In the genomic region with DNA sequence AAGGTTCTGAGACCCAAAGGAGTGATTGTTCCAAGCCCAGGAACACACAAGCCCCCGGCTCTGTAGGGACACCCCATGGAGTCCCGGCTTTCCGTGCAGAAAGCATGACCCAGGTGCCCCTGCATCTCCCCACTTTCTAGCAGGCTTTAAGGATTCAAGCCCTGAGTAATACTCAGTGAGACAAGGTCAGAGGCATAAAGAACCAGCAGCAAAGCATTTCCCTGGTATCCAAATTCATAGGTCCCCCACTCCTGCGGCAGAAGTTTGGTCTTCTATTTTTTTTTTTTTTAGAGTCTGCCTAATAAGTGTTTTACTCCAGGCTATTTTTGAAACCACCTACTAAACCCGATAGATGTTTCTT, we compare ENCODE assay signal across 12 cellular contexts. TPM values are rescaled to one million over a fixed set of nuclear protein-coding genes. Genes with fewer than 3 reads are reported as not detected.
A peak's percentile ranks its signal among the peaks of the same experiment; 100 is the strongest.
DNase-seq lines count a peak whose midpoint lies in the region; ATAC-seq and TF ChIP-seq lines count a peak whose summit lies in the region.
"Had no signal": no experiment of that assay in that cellular context is flagged by ENCODE, and none has a peak within 500 bp of the region (broad histone marks: within the 10 kb centered on the region; RNA-seq: fewer than 3 reads in every experiment).

No MANE protein-coding gene starts in this region.

- no peaks in the 10 kb centered on the region for H3K27me3 ChIP-seq in heart right ventricle

- peaks cover 57% of the 10 kb centered on the region for H3K4me1 Mint-ChIP-seq in activated naive CD8-positive, alpha-beta T cell treated with anti-CD3 and anti-CD28 coated beads for 36 hours
- peaks cover 58% of the 10 kb centered on the region for H3K4me1 Mint-ChIP-seq in progenitor cell of endocrine pancreas (ENCODE audit: low read depth)

- CTCF ChIA-PET in AG04449 (lab: Yijun Ruan, JAX) = interaction anchor here (0.5 kb wide), 1 partner anchor 1029 kb away, joined by 3 read pairs; no protein-coding TSS in a partner anchor

- intact Hi-C loops in heart right ventricle (cut with DNase I) = no loop called here

- POLR2A ChIA-PET in AG04449 (lab: Yijun Ruan, JAX) = no interaction called here

- H3K9me3 Mint-ChIP-seq in activated naive CD8-positive, alpha-beta T cell treated with anti-CD3 and anti-CD28 coated beads for 36 hours = no peaks in the 10 kb centered on the region
- no peaks in the 10 kb centered on the region for H3K9me3 Mint-ChIP-seq in progenitor cell of endocrine pancreas (ENCODE audit: low read depth)

- H3K4me3 ChIP-seq in AG04449 (ENCODE audit: low read depth, low read length) (peak overlapping the region; percentile 33), heart right ventricle (peak overlapping the region in 8 of 10 donors; percentile 6 to 40 (median 34))

- H3K9me3 ChIP-seq in heart right ventricle = no peaks in the 10 kb centered on the region

- no peak for DNase-seq in AG04449 (ENCODE audit: low read depth, low spot score)
- DNase-seq in activated naive CD8-positive, alpha-beta T cell treated with anti-CD3 and anti-CD28 coated beads for 36 hours = no peak
- no peak for DNase-seq in heart right ventricle
- no peak for DNase-seq in progenitor cell of endocrine pancreas (ENCODE audit: low spot score, unreplicated experiment)
- no peak for DNase-seq in SKM-1 treated with dmso at 0.1 percent for 144 hours (lab: John Stamatoyannopoulos, UW; ENCODE audit: unreplicated experiment)
- no peak for DNase-seq in substantia nigra (lab: John Stamatoyannopoulos, UW)
- DNase-seq: activated effector memory CD4-positive, alpha-beta T cell treated with Interleukin-2 at 50 U/mL for 16 hours; trophoblast cell had no signal

- WGBS in heart right ventricle, 2 donors = 17 to 25% methylated on average over 5 of the region's 5 CpGs

- H3K36me3 ChIP-seq in heart right ventricle = no peaks in the 10 kb centered on the region
- H3K36me3 ChIP-seq: WERI-Rb-1 had no signal

- peaks cover 9 to 84% (median 71%) of the 10 kb centered on the region in 9 donors for H3K4me1 ChIP-seq in heart right ventricle

- TF ChIP-seq CTCF in AG04449 (IDR thresholded peaks at IDR 0.05; ENCODE audit: insufficient read depth, low read length, missing control alignments) (no peak), heart right ventricle (IDR thresholded peaks at IDR 0.05) (no peak), progenitor cell of endocrine pancreas (IDR thresholded peaks at IDR 0.05; ENCODE audit: unreplicated experiment) (no peak)

- peak in 4 of 8 donors; percentile 5 to 7 (median 6) for ATAC-seq in heart right ventricle
- ATAC-seq in HG03097 (IDR thresholded peaks at IDR 0.05; ENCODE audit: low FRiP score, unreplicated experiment) = no peak
- no peak for ATAC-seq in GM19463 (IDR thresholded peaks at IDR 0.05; ENCODE audit: unreplicated experiment)

- H3K36me3 Mint-ChIP-seq in activated naive CD8-positive, alpha-beta T cell treated with anti-CD3 and anti-CD28 coated beads for 36 hours = peaks cover 18% of the 10 kb centered on the region
- H3K36me3 Mint-ChIP-seq in progenitor cell of endocrine pancreas (ENCODE audit: insufficient read depth) = no peaks in the 10 kb centered on the region

- H3K27ac ChIP-seq in heart right ventricle (peak overlapping the region in 9 of 10 donors; percentile 15 to 70 (median 41)), substantia nigra (ENCODE audit: low read depth, low read length, poor library complexity, severe bottlenecking) (no peak overlapping the region)
- H3K27ac ChIP-seq: C4-2B, WERI-Rb-1 had no signal

- H3K27me3 Mint-ChIP-seq in activated naive CD8-positive, alpha-beta T cell treated with anti-CD3 and anti-CD28 coated beads for 36 hours = no peaks in the 10 kb centered on the region
- H3K27me3 Mint-ChIP-seq in progenitor cell of endocrine pancreas = no peaks in the 10 kb centered on the region

- peak overlapping the region; percentile 52 for H3K4me3 Mint-ChIP-seq in activated naive CD8-positive, alpha-beta T cell treated with anti-CD3 and anti-CD28 coated beads for 36 hours
- H3K4me3 Mint-ChIP-seq in progenitor cell of endocrine pancreas (ENCODE audit: low read depth) = peak overlapping the region; percentile 62

- peak overlapping the region; percentile 58 for H3K27ac Mint-ChIP-seq in activated naive CD8-positive, alpha-beta T cell treated with anti-CD3 and anti-CD28 coated beads for 36 hours
- H3K27ac Mint-ChIP-seq in progenitor cell of endocrine pancreas = peak overlapping the region; percentile 89

RNA-seq across cellular contexts. Expression of a gene that starts 16.3 kb away (rescaled TPM):
- 10 to 100 TPM; 11.2 to 11.4 TPM for total RNA-seq in activated naive CD8-positive, alpha-beta T cell treated with anti-CD3 and anti-CD28 coated beads for 36 hours
- total RNA-seq in heart right ventricle = 10 to 100 TPM; 13.2 to 22.9 (median 18.3) TPM
- 10 to 100 TPM in 1 of 2 donors, 1 to 10 TPM in 1; 4.8 to 10.7 TPM for polyA plus RNA-seq in heart right ventricle
- 16.9 and 17.1 TPM in 2 replicates for total RNA-seq in progenitor cell of endocrine pancreas

RNA-seq across cellular contexts. Expression of a gene that starts 18.0 kb away (rescaled TPM):
- total RNA-seq in activated naive CD8-positive, alpha-beta T cell treated with anti-CD3 and anti-CD28 coated beads for 36 hours = 10 to 100 TPM; 20.2 to 23.2 TPM
- total RNA-seq in heart right ventricle (10 to 100 TPM; 48.5 to 71.3 (median 58.8) TPM), progenitor cell of endocrine pancreas (35.2 and 36.8 TPM in 2 replicates)
- polyA plus RNA-seq in heart right ventricle = 10 to 100 TPM; 10.0 to 19.2 TPM
